ENCODE assay signal across 8 cellular contexts in the genomic region with DNA sequence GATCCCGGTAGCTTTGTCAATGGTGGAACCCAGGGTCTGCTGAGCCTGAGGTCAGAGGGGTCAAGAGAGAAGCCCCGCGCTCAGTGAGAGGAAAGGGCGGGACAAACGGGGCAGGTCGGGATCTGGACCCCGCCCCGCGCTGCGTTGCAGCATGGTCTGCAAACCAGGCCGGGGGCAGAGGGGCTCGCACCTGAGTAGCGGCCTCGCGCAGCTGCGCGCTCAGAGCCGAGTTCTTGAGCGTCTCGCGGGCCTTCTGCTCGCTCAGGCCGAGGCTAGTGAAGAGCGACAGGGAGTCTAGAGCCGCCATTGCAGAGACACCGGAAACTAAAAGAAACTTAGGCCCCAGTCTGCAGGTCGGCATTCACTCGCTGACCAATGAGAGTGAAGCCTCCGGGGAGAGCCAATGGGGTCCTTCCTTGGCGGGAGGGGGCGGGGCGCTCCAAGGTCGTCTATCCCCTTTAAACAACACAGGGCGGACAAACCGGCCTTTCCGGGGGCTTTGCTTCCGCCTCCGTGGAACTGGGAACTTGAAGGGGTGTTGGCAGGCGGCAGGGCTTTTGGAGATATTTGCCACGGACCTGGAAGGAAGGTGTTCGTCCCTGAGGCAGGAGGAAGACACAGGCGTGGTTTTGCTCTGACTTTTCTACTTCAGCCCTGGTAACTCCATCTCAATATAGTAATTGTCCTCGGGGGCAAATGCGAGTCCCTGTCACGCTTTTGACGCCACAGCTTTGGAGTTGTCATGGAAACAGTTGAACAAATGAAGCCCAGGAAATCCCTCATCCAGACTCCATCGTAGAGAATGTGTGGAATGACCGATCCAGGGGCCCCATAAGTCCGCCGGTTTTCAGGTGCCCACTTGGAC. TPM values are rescaled to one million over a fixed set of nuclear protein-coding genes. Genes with fewer than 3 reads are reported as not detected.
DNase-seq lines count a peak whose midpoint lies in the region; ATAC-seq and TF ChIP-seq lines count a peak whose summit lies in the region.

A gene (minus strand): TSS at position 331 of the 865 bp plus-strand sequence. CDS start 24 bp downstream, at position 307.

- H3K36me3 ChIP-seq in CD4-positive, CD25-positive, alpha-beta regulatory T cell (ENCODE audit: control insufficient read depth, insufficient read depth, low read length): peaks cover 33% of the 10 kb centered on the region
- H3K36me3 ChIP-seq in lung (ENCODE audit: control insufficient read depth in 2 of 2, insufficient read depth in 2 of 2, low read length in 2 of 2): peaks cover 21 to 42% of the 10 kb centered on the region in 2 donors

- H3K27me3 Mint-ChIP-seq in CD4-positive, CD25-positive, alpha-beta regulatory T cell: no peaks in the 10 kb centered on the region

- peaks cover 4 to 33% (median 16%) of the 10 kb centered on the region in 4 donors for H3K4me1 Mint-ChIP-seq in CD4-positive, CD25-positive, alpha-beta regulatory T cell

- DNase-seq in CD4-positive, CD25-positive, alpha-beta regulatory T cell: peak; percentile 86 to 94 (median 90)
- DNase-seq in HS-27A (ENCODE audit: low read depth) (peak; percentile 81), lung (ENCODE audit: low spot score) (peak; percentile 95)
- peak; percentile 80 for DNase-seq in NK-92 treated with Interleukin-12 subunit alpha and Interleukin-12 subunit beta, amount 100 ng/mL, for 24 hours (lab: John Stamatoyannopoulos, UW)
- peak; percentile 68 to 79 for DNase-seq in activated CD8-positive, alpha-beta memory T cell treated with anti-CD3 and anti-CD28 coated beads for 1 hour (ENCODE audit: extremely low read depth in 1 of 2, low read depth in 1 of 2)
- peak; percentile 87 for DNase-seq in effector CD4-positive, alpha-beta T cell
- DNase-seq in stimulated activated CD4-positive, alpha-beta T cell treated with anti-CD3 and anti-CD28 coated beads, TNF-alpha, amount 100 ng/mL, for 24 hours (ENCODE audit: low read depth in 3 of 3): peak; percentile 80 to 88 (median 82)

- H3K4me3 Mint-ChIP-seq in CD4-positive, CD25-positive, alpha-beta regulatory T cell: peak within 1 kb of the TSS; percentile 94 to 98 (median 97)

- peak within 1 kb of the TSS; percentile 79 for H3K27ac ChIP-seq in CD4-positive, CD25-positive, alpha-beta regulatory T cell (ENCODE audit: insufficient read depth, low read length, poor library complexity, severe bottlenecking)
- peak within 1 kb of the TSS; percentile 89 to 95 for H3K27ac ChIP-seq in lung (ENCODE audit: low read depth in 1 of 2, low read length in 1 of 2)

- peaks cover 21% of the 10 kb centered on the region for H3K4me1 ChIP-seq in CD4-positive, CD25-positive, alpha-beta regulatory T cell (ENCODE audit: control insufficient read depth, insufficient read depth, low read length, poor library complexity, severe bottlenecking)
- peaks cover 0 to 6% of the 10 kb centered on the region in 2 donors for H3K4me1 ChIP-seq in lung (ENCODE audit: control insufficient read depth in 2 of 2, insufficient read depth in 2 of 2, low read length in 2 of 2)

- 1 to 2% methylated on average over 50 of the region's 50 CpGs for WGBS in lung, 2 donors

- H3K36me3 Mint-ChIP-seq in CD4-positive, CD25-positive, alpha-beta regulatory T cell: peaks cover 31% of the 10 kb centered on the region

- no peak for TF ChIP-seq CTCF in lung (IDR thresholded peaks at IDR 0.05; ENCODE audit: control extremely low read depth, extremely low read depth)

- H3K9me3 ChIP-seq in CD4-positive, CD25-positive, alpha-beta regulatory T cell (ENCODE audit: control insufficient read depth in 2 of 2, low read length in 2 of 2): no peaks in the 10 kb centered on the region
- H3K9me3 ChIP-seq in lung (ENCODE audit: control insufficient read depth in 2 of 2, insufficient read depth in 1 of 2, low read length in 1 of 2): no peaks in the 10 kb centered on the region

- peak; percentile 99 for ATAC-seq in CD4-positive, CD25-positive, alpha-beta regulatory T cell (ENCODE audit: low read depth in 2 of 2)
- ATAC-seq in GM19452 (IDR thresholded peaks at IDR 0.05; ENCODE audit: unreplicated experiment) (peak; percentile 96), lung (ENCODE audit: insufficient read depth, low FRiP score) (peak; percentile 99)

- peak within 1 kb of the TSS; percentile 98 to 99 (median 98) for H3K27ac Mint-ChIP-seq in CD4-positive, CD25-positive, alpha-beta regulatory T cell

- H3K27me3 ChIP-seq in CD4-positive, CD25-positive, alpha-beta regulatory T cell (ENCODE audit: control insufficient read depth, insufficient read depth, low read length): no peaks in the 10 kb centered on the region
- H3K27me3 ChIP-seq in lung (ENCODE audit: control insufficient read depth, insufficient read depth): no peaks in the 10 kb centered on the region

- H3K9me3 Mint-ChIP-seq in CD4-positive, CD25-positive, alpha-beta regulatory T cell: no peaks in the 10 kb centered on the region

- peak within 1 kb of the TSS; percentile 75 for H3K4me3 ChIP-seq in CD4-positive, CD25-positive, alpha-beta regulatory T cell (ENCODE audit: low read depth, low read length)
- peak within 1 kb of the TSS; percentile 88 for H3K4me3 ChIP-seq in lung

RNA-seq across cellular contexts. Expression of the gene that starts here (rescaled TPM):
- 224 TPM for total RNA-seq in CD4-positive, CD25-positive, alpha-beta regulatory T cell
- polyA plus RNA-seq in CD4-positive, CD25-positive, alpha-beta regulatory T cell: 100 to 1,000 TPM; 102 to 157 (median 132) TPM
- 100 to 1,000 TPM; 191 to 223 TPM for total RNA-seq in lung
- 100 to 1,000 TPM; 172 to 234 TPM for polyA plus RNA-seq in lung

Comparison
In these comparisons a context has a peak if more than half of its experiments do, and no peak if none do; other contexts are left out.
1. Peak in every context shown above with its lines: DNase-seq, ATAC-seq, H3K4me3 ChIP-seq and H3K27ac ChIP-seq.